In genomic region chrX:130110379-130111219, GRCh38 we compare ENCODE assay signal across 8 cellular contexts. TPM values are rescaled to one million over a fixed set of nuclear protein-coding genes. Genes with fewer than 3 reads are reported as not detected.
DNase-seq lines count a peak whose midpoint lies in the region; ATAC-seq, FAIRE-seq and TF ChIP-seq lines count a peak whose summit lies in the region.

ELF4 (minus strand) TSS chrX:130110497; CDS start chrX:130081330, 29,167 bp downstream.

- H3K27me3 Mint-ChIP-seq in T-helper 1 cell treated with Interleukin-12 subunit alpha and Interleukin-12 subunit beta and Interleukin-4 antibody, amounts not matched to agents 30 μg/mL and 1 μg/mL, for 36 hours (ENCODE audit: low read depth): no peaks in the 10 kb centered on the region

- POLR2A ChIA-PET in K562 (lab: Yijun Ruan, JAX): interaction anchor here (1.0 to 2.1 kb wide), 3 partner anchors 10 to 11 kb away, joined by 3 to 11 read pairs (median 7); no protein-coding TSS in a partner anchor

- H3K36me3 ChIP-seq in K562 (ENCODE audit: control insufficient read depth, insufficient read depth, low read length): peaks cover 9% of the 10 kb centered on the region

- peaks cover 24% of the 10 kb centered on the region for H4K20me1 ChIP-seq in K562 (replicated peaks; ENCODE audit: control insufficient read depth, insufficient read depth, low read length)

- no peak for TF ChIP-seq EP300 in K562 (IDR thresholded peaks at IDR 0.05; ENCODE audit: low read length)

- H3K9me3 ChIP-seq in K562 (replicated peaks; ENCODE audit: control insufficient read depth, insufficient read depth, low read depth, low read length): no peaks in the 10 kb centered on the region

- 0 out of 2 replicates have a peak, but pooled peaks have one; percentile 41 for TF ChIP-seq POLR2A in K562 (conservative IDR thresholded peaks at IDR 0.05)

- H3K4me1 Mint-ChIP-seq in T-helper 1 cell treated with Interleukin-12 subunit alpha and Interleukin-12 subunit beta and Interleukin-4 antibody, amounts not matched to agents 30 μg/mL and 1 μg/mL, for 36 hours (ENCODE audit: low read depth): peaks cover 27% of the 10 kb centered on the region

- H3K27ac ChIP-seq in C4-2B (peak within 1 kb of the TSS; percentile 78), K562 (ENCODE audit: extremely low read depth, low read depth, low read length) (peak within 1 kb of the TSS; percentile 96)

- BruUV-seq in K562 (replicated peaks; lab: Mats Ljungman, UMichigan): no TSS peak

- CTCF ChIA-PET in K562 (lab: Yijun Ruan, JAX; ENCODE audit: low intra/inter-chr PET ratio): no interaction called here

- H3K9me3 Mint-ChIP-seq in T-helper 1 cell treated with Interleukin-12 subunit alpha and Interleukin-12 subunit beta and Interleukin-4 antibody, amounts not matched to agents 30 μg/mL and 1 μg/mL, for 36 hours: no peaks in the 10 kb centered on the region

- peak within 1 kb of the TSS; percentile 87 for H2AFZ ChIP-seq in K562 (ENCODE audit: low read depth, low read length)

- FAIRE-seq in K562 (lab: Jason Lieb, UNC): no peak

- in situ Hi-C loops in KBM-7 (cut with MboI; ENCODE audit: low pct_unique_long_range_greater_than_20kb, low sequenced_read_pairs) (no loop called here), K562 (cut with MboI) (no loop called here)

- H3K79me2 ChIP-seq in K562 (ENCODE audit: control insufficient read depth, insufficient read depth, low read length): peaks cover 46% of the 10 kb centered on the region

- DNase-seq in GM19238 (ENCODE audit: insufficient read length, low spot score) (peak; percentile 66), KBM-7 (peak; percentile 55), K562 (ENCODE audit: extremely low read depth in 1 of 4, low spot score in 3 of 4) (peak; percentile 78 to 85 (median 81)), iris pigment epithelial cell (ENCODE audit: low read depth) (peak; percentile 38)
- DNase-seq in stimulated activated CD4-positive, alpha-beta T cell treated with anti-CD3 and anti-CD28 coated beads, Interleukin-2, amount 100 ng/mL, for 4 hours (ENCODE audit: low read depth): peak; percentile 61

- WGBS in K562 (ENCODE audit: insufficient coverage, low coverage, missing lambda C conversion rate): 0% methylated on average over 11 of the region's 123 CpGs

- H3K27me3 ChIP-seq in K562 (ENCODE audit: control insufficient read depth in 2 of 2, insufficient read depth in 2 of 2, low read length in 2 of 2): no peaks in the 10 kb centered on the region

- H3K4me2 ChIP-seq in K562 (ENCODE audit: insufficient read depth, low read length): peak within 1 kb of the TSS; percentile 87

- peaks cover 7% of the 10 kb centered on the region for H3K36me3 Mint-ChIP-seq in T-helper 1 cell treated with Interleukin-12 subunit alpha and Interleukin-12 subunit beta and Interleukin-4 antibody, amounts not matched to agents 30 μg/mL and 1 μg/mL, for 36 hours (ENCODE audit: low read depth)

- peak within 1 kb of the TSS; percentile 91 for H3K27ac Mint-ChIP-seq in T-helper 1 cell treated with Interleukin-12 subunit alpha and Interleukin-12 subunit beta and Interleukin-4 antibody, amounts not matched to agents 30 μg/mL and 1 μg/mL, for 36 hours

- peak within 1 kb of the TSS; percentile 71 for H3K4me3 ChIP-seq in K562

- TF ChIP-seq RAD21 in K562 (CRISPR knock-in tag; conservative IDR thresholded peaks at IDR 0.05 in 1 of 2, IDR thresholded peaks at IDR 0.05 in 1 of 2): no peak

- peak; percentile 67 for ATAC-seq in K562
- no peak for ATAC-seq in GM19328 (IDR thresholded peaks at IDR 0.05; ENCODE audit: unreplicated experiment)

- H3K9ac ChIP-seq in K562 (ENCODE audit: insufficient read depth in 1 of 2, low read depth in 2 of 2, low read length in 2 of 2): peak within 1 kb of the TSS; percentile 92 to 97

- intact Hi-C loops in K562 (cut with micrococcal nuclease): loop anchor here (5.0 kb wide), 1 partner anchor 57 kb away; the partner anchor contains the start of gene AIFM1

- H3K4me3 Mint-ChIP-seq in T-helper 1 cell treated with Interleukin-12 subunit alpha and Interleukin-12 subunit beta and Interleukin-4 antibody, amounts not matched to agents 30 μg/mL and 1 μg/mL, for 36 hours: peak within 1 kb of the TSS; percentile 93

- H3K4me1 ChIP-seq in K562 (replicated peaks in 1 of 2; ENCODE audit: control insufficient read depth in 2 of 2, insufficient read depth in 2 of 2, low read length in 2 of 2): peaks cover 40 to 49% of the 10 kb centered on the region in 2 experiments

- peaks cover 3% of the 10 kb centered on the region for H3K9me1 ChIP-seq in K562 (ENCODE audit: control insufficient read depth, insufficient read depth, low read length)

- TF ChIP-seq CTCF in C4-2B (conservative IDR thresholded peaks at IDR 0.05) (no peak), K562 (IDR thresholded peaks at IDR 0.05 in 2 of 3, conservative IDR thresholded peaks at IDR 0.05 in 1 of 3; ENCODE audit: insufficient read depth in 2 of 3, low read depth in 1 of 3, low read length in 3 of 3) (no peak)

TF ChIP-seq in K562, 482 proteins besides CTCF, POLR2A, EP300 and RAD21 (continues in another document):
- TF ChIP-seq ZNF395 (CRISPR knock-in tag; IDR thresholded peaks at IDR 0.05): no peak
- TF ChIP-seq KDM4B (IDR thresholded peaks at IDR 0.05; ENCODE audit: borderline replicate concordance in 2 of 2, low read depth in 1 of 2): no peak
- peak; percentile 71; the same call in 1 of the 2 replicates for TF ChIP-seq THAP12 (CRISPR knock-in tag; IDR thresholded peaks at IDR 0.05)
- TF ChIP-seq ZBTB9 (CRISPR knock-in tag; IDR thresholded peaks at IDR 0.05): no peak
- TF ChIP-seq ERF (CRISPR knock-in tag; IDR thresholded peaks at IDR 0.05): peak; percentile 84; the same call in 1 of the 2 replicates
- peak; percentile 38 for TF ChIP-seq SAP30 (IDR thresholded peaks at IDR 0.05; ENCODE audit: borderline replicate concordance, insufficient read depth, low read depth, low read length, poor library complexity, severe bottlenecking)

RNA-seq across cellular contexts. Expression of gene ELF4, which starts in this region (rescaled TPM):
- total RNA-seq in K562 (2011; cell fraction: chromatin; rRNA removed; ENCODE audit: low replicate concordance): 17.7 and 35.6 TPM in 2 replicates
- total RNA-seq in K562 (2011; cell fraction: nucleolus; rRNA removed): 19.2 and 22.7 TPM in 2 replicates
- 24.8 and 30.9 TPM in 2 replicates for total RNA-seq in K562 (2011; cell fraction: nucleoplasm; rRNA removed)
- total RNA-seq in K562 (2014; rRNA removed): 28.6 and 41.1 TPM in 2 replicates
- 17.6 and 18.3 TPM in 2 replicates for total RNA-seq in K562 (2014; rRNA removed; fragmentation: Illumina TruSeq; extraction: Trizol)
- 24.8 and 26.3 TPM in 2 replicates for total RNA-seq in K562 (2015; rRNA removed; fragmentation: Illumina TruSeq; extraction: Trizol)
- total RNA-seq in K562 (2021): 43.9 and 47.7 TPM in 2 replicates
- 29.2 and 33.4 TPM in 2 replicates for polyA plus RNA-seq in K562 (2011; rRNA removed)
- 39.7 and 49.3 TPM in 2 replicates for polyA plus RNA-seq in K562 (2011; cell fraction: cytosol; rRNA removed)
- 24.3 and 33.0 TPM in 2 replicates for polyA plus RNA-seq in K562 (2011; cell fraction: nucleus; rRNA removed)
- 38.6 and 52.6 TPM in 2 replicates for polyA plus RNA-seq in K562 (2012)
- 50.7 and 55.8 TPM in 2 replicates for polyA plus RNA-seq in K562 (2014; fragmentation: Illumina TruSeq; extraction: Trizol)
- polyA plus RNA-seq in K562 (2014; fragmentation: Nextera tagmentation; extraction: Ambion mirVana): 1 to 10 TPM; 5.9 to 7.3 TPM
- 25.2 and 28.4 TPM in 2 replicates for polyA plus RNA-seq in K562 (2014; rRNA removed)
- 35.0 and 38.5 TPM in 2 replicates for polyA minus RNA-seq in K562 (2011; rRNA and poly(A)+ RNA removed)
- polyA minus RNA-seq in K562 (2011; cell fraction: cytosol; rRNA and poly(A)+ RNA removed): 38.8 and 40.9 TPM in 2 replicates
- polyA minus RNA-seq in K562 (2011; cell fraction: nucleus; rRNA and poly(A)+ RNA removed): 8.9 and 10.8 TPM in 2 replicates
